Comparison of ENCODE assay signal across 29 cellular contexts in the genomic region with DNA sequence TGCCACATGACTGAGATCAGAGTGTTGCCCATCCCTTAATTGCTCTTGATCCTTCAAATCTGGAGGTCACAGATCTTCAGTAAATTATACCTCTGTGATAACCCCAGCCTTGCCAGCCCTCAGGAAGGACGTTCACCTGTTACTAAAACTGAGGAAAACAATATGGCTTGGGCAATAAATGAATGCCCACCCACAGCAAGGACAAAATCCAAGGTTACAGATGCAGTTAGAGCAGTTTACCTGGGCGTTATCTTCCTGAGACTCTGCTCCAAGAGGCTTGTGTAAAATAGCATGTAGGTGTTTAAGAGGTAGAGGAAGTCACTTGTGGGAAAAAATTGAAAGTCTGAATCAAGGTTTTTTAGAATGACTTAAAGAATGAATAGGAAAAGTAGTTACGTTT.
"Had no signal": no experiment of that assay in that cellular context is flagged by ENCODE, and none has a peak within 500 bp of the region (broad histone marks: within the 10 kb centered on the region; RNA-seq: fewer than 3 reads in every experiment).

No MANE protein-coding gene starts in this region.

- DNase-seq: heart right ventricle; hippocampal formation; kidney glomerular epithelial cell; left cardiac atrium; left ventricle myocardium inferior; mesendoderm; naive thymus-derived CD8-positive, alpha-beta T cell; nucleus accumbens; pancreas; posterior cingulate gyrus; retina; right cardiac atrium; sigmoid colon; stimulated activated CD4-positive, alpha-beta T cell treated with anti-CD3 and anti-CD28 coated beads, Interleukin-1b, Interleukin-23, amount 100 ng/mL, for 48 hours; stimulated activated CD4-positive, alpha-beta T cell treated with anti-CD3 and anti-CD28 coated beads, Interleukin-4, amount 100 ng/mL, for 1 hour; stimulated activated naive B cell treated with anti-CD40 and anti-IgM and Interleukin-4, amounts not matched to agents 10 μg/mL and 1 μg/mL and 100 μg/mL, for 72 hours; stimulated activated naive CD8-positive, alpha-beta T cell treated with anti-CD3 and anti-CD28 coated beads, Interleukin-15, Interleukin-2, amounts not matched to agents 100 U/mL and 50 U/mL, for 24 hours; stomach; testis; thyroid gland; uterus had no signal

- FAIRE-seq: keratinocyte, pancreas had no signal

- H3K36me3 ChIP-seq: heart right ventricle, left ventricle myocardium inferior, pancreas, prostate gland, sigmoid colon, stomach, thyroid gland, uterus had no signal

- ATAC-seq: heart right ventricle; left cardiac atrium; naive thymus-derived CD8-positive, alpha-beta T cell; right cardiac atrium; stimulated activated naive B cell treated with anti-CD40 and anti-IgM and Interleukin-4, amounts not matched to agents 10 μg/mL and 1 μg/mL and 100 μg/mL, for 72 hours; stimulated activated naive CD8-positive, alpha-beta T cell treated with anti-CD3 and anti-CD28 coated beads, Interleukin-15, Interleukin-2, amounts not matched to agents 100 U/mL and 50 U/mL, for 24 hours had no signal

- H3K27ac Mint-ChIP-seq: mesothelial cell of epicardium; naive thymus-derived CD8-positive, alpha-beta T cell; nephron; stimulated activated naive B cell treated with anti-CD40 and anti-IgM and Interleukin-4, amounts not matched to agents 10 μg/mL and 1 μg/mL and 100 μg/mL, for 72 hours; type B pancreatic cell had no signal

- H3K9me3 ChIP-seq: heart right ventricle, left ventricle myocardium inferior, pancreas, prostate gland, sigmoid colon, testis, thyroid gland, uterus had no signal

- H3K27ac ChIP-seq: heart right ventricle, left ventricle myocardium inferior, pancreas, prostate gland, sigmoid colon, testis, thyroid gland, uterus had no signal

- H3K4me3 Mint-ChIP-seq: mesothelial cell of epicardium; naive thymus-derived CD8-positive, alpha-beta T cell; nephron; neural crest cell; stimulated activated naive B cell treated with anti-CD40 and anti-IgM and Interleukin-4, amounts not matched to agents 10 μg/mL and 1 μg/mL and 100 μg/mL, for 72 hours; type B pancreatic cell had no signal

- H3K4me3 ChIP-seq: heart right ventricle, left ventricle myocardium inferior, lung, pancreas, prostate gland, sigmoid colon, smooth muscle cell, stomach, testis, thyroid gland, uterus had no signal

- H3K4me1 ChIP-seq: prostate gland, testis, uterus had no signal

- H3K4me1 Mint-ChIP-seq: naive thymus-derived CD8-positive, alpha-beta T cell; neural crest cell; stimulated activated naive B cell treated with anti-CD40 and anti-IgM and Interleukin-4, amounts not matched to agents 10 μg/mL and 1 μg/mL and 100 μg/mL, for 72 hours had no signal

- H3K36me3 Mint-ChIP-seq: mesothelial cell of epicardium; stimulated activated naive B cell treated with anti-CD40 and anti-IgM and Interleukin-4, amounts not matched to agents 10 μg/mL and 1 μg/mL and 100 μg/mL, for 72 hours; type B pancreatic cell had no signal

- H3K27me3 Mint-ChIP-seq: type B pancreatic cell had no signal

- H3K27me3 ChIP-seq: sigmoid colon, stomach, testis, thyroid gland, uterus had no signal
